Comparison of ENCODE assay signal across 17 cellular contexts in genomic region chr14:103127356-103127755, GRCh38. TPM values are rescaled to one million over a fixed set of nuclear protein-coding genes. Genes with fewer than 3 reads are reported as not detected.
A peak's percentile ranks its signal among the peaks of the same experiment; 100 is the strongest.
DNase-seq lines count a peak whose midpoint lies in the region; ATAC-seq, FAIRE-seq and TF ChIP-seq lines count a peak whose summit lies in the region.
"Had no signal": no experiment of that assay in that cellular context is flagged by ENCODE, and none has a peak within 500 bp of the region (broad histone marks: within the 10 kb centered on the region; RNA-seq: fewer than 3 reads in every experiment).

No MANE protein-coding gene starts in this region.

- H4K5ac ChIP-seq in H1 (ENCODE audit: insufficient read length, low read depth, low read length): no peak overlapping the region

- ATAC-seq in Right ventricle myocardium superior (ENCODE audit: poor library complexity): no peak
- no peak for ATAC-seq in left cardiac atrium
- no peak for ATAC-seq in HG03571 (IDR thresholded peaks at IDR 0.05; ENCODE audit: unreplicated experiment)
- ATAC-seq in HG03565 (IDR thresholded peaks at IDR 0.05; ENCODE audit: unreplicated experiment): no peak

- no peak overlapping the region for H3K4ac ChIP-seq in H1 (replicated peaks; ENCODE audit: insufficient read length, low read depth, low read length)

- peaks cover 0 to 45% (median 36%) of the 10 kb centered on the region in 4 experiments; a peak in 6 of 7 replicates for H3K27me3 ChIP-seq in H1 (replicated peaks in 1 of 4; ENCODE audit: control insufficient read depth in 3 of 4, extremely low read depth in 1 of 4, insufficient read depth in 3 of 4, low read length in 3 of 4)
- peaks cover 61% of the 10 kb centered on the region for H3K27me3 ChIP-seq in neural progenitor cell
- H3K27me3 ChIP-seq in uterus: no peaks in the 10 kb centered on the region

- no peak overlapping the region for H2AFZ ChIP-seq in H1 (ENCODE audit: low read length)
- H2AFZ ChIP-seq in neural progenitor cell (replicated peaks): no peak overlapping the region

- FAIRE-seq in H1 (lab: Jason Lieb, UNC): no peak
- FAIRE-seq: endothelial cell of umbilical vein, islet of Langerhans had no signal

- DNase-seq in Right ventricle myocardium superior (peak; percentile 39), left cardiac atrium (no peak), H1 (ENCODE audit: low read depth in 1 of 2, low spot score in 2 of 2) (peak in 1 of 2 experiments; percentile 70), neural progenitor cell (ENCODE audit: low spot score) (no peak), uterus (peak in 1 of 2 donors; percentile 27), immature natural killer cell (no peak)
- DNase-seq: activated gamma-delta T cell; CD4-positive, alpha-beta T cell; DND-41; stimulated activated CD4-positive, alpha-beta T cell treated with anti-CD3 and anti-CD28 coated beads, Interleukin-4, amount 100 ng/mL, for 1 hour had no signal

- H3K27me3 Mint-ChIP-seq in neural progenitor cell (ENCODE audit: insufficient read depth, low read depth) (peaks cover 19% of the 10 kb centered on the region), immature natural killer cell (ENCODE audit: low read depth in 3 of 3) (peaks cover 0 to 10% (median 0%) of the 10 kb centered on the region in 3 donors)

- peak overlapping the region; percentile 46 for H3K4me3 Mint-ChIP-seq in neural progenitor cell
- no peak overlapping the region for H3K4me3 Mint-ChIP-seq in immature natural killer cell
- H3K4me3 Mint-ChIP-seq: CD4-positive, alpha-beta T cell; T-helper 1 cell treated with Interleukin-12 subunit alpha and Interleukin-12 subunit beta and Interleukin-4 antibody, amounts not matched to agents 30 μg/mL and 1 μg/mL, for 36 hours had no signal

- peak overlapping the region in 1 of 4 experiments; percentile 38; a peak in 1 of 8 replicates for H3K4me3 ChIP-seq in H1 (ENCODE audit: extremely low read depth in 1 of 4, insufficient read depth in 2 of 4, low read depth in 3 of 4, low read length in 4 of 4)
- no peak overlapping the region for H3K4me3 ChIP-seq in neural progenitor cell
- no peak overlapping the region for H3K4me3 ChIP-seq in uterus

- H4K20me1 ChIP-seq in H1 (replicated peaks in 1 of 2; ENCODE audit: control insufficient read depth in 1 of 2, insufficient read depth in 2 of 2, low read length in 2 of 2) (peaks cover 6 to 12% of the 10 kb centered on the region in 2 experiments), neural progenitor cell (ENCODE audit: low read depth) (peaks cover 14% of the 10 kb centered on the region)

- H3K23me2 ChIP-seq in H1 (ENCODE audit: low read depth, low read length): peaks cover 5% of the 10 kb centered on the region; the same call in 1 of the 2 replicates

- H3K27ac Mint-ChIP-seq in neural progenitor cell (no peak overlapping the region), immature natural killer cell (no peak overlapping the region)
- H3K27ac Mint-ChIP-seq: CD4-positive, alpha-beta T cell; mesothelial cell of epicardium; T-helper 1 cell treated with Interleukin-12 subunit alpha and Interleukin-12 subunit beta and Interleukin-4 antibody, amounts not matched to agents 30 μg/mL and 1 μg/mL, for 36 hours had no signal

- no peak overlapping the region for H2BK120ac ChIP-seq in H1 (replicated peaks; ENCODE audit: low read depth, low read length)

- peak overlapping the region; percentile 85 for H4K8ac ChIP-seq in H1 (ENCODE audit: extremely low read depth, insufficient read depth, low read length)

- TF ChIP-seq CTCF in H1 (IDR thresholded peaks at IDR 0.05; ENCODE audit: control extremely low read depth in 1 of 3, insufficient read depth in 1 of 3, low read depth in 1 of 3, low read length in 3 of 3) (no peak), neural progenitor cell (IDR thresholded peaks at IDR 0.05) (no peak), uterus (IDR thresholded peaks at IDR 0.05) (no peak)

- intact Hi-C loops in Right ventricle myocardium superior (cut with DNase I) (no loop called here), left cardiac atrium (cut with DNase I) (no loop called here), uterus (cut with DNase I; ENCODE audit: low total_unique reads) (no loop called here)

- CTCF ChIA-PET in H1 (lab: Charles Lee; ENCODE audit: partially characterized antibody): interaction anchor here (0.6 to 18.4 kb wide), 20 partner anchors 9 to 532 kb away, joined by 3 to 276 read pairs (median 5); no protein-coding TSS in a partner anchor

- no peaks in the 10 kb centered on the region for H3K9me3 Mint-ChIP-seq in neural progenitor cell
- H3K9me3 Mint-ChIP-seq in immature natural killer cell: no peaks in the 10 kb centered on the region
- H3K9me3 Mint-ChIP-seq: CD4-positive, alpha-beta T cell; mesothelial cell of epicardium; T-helper 1 cell treated with Interleukin-12 subunit alpha and Interleukin-12 subunit beta and Interleukin-4 antibody, amounts not matched to agents 30 μg/mL and 1 μg/mL, for 36 hours had no signal

- H3K27ac ChIP-seq in H1 (ENCODE audit: low read depth, low read length) (no peak overlapping the region), neural progenitor cell (no peak overlapping the region), uterus (peak overlapping the region; percentile 47 to 65)

- 62% methylated on average over 19 of the region's 39 CpGs; no CpG with 5 or more reads in 1 of the 2 experiments for WGBS in H1 (ENCODE audit: extremely low coverage in 1 of 2, insufficient coverage in 1 of 2, insufficient read length in 1 of 2, insufficient replicate concordance in 2 of 2, low coverage in 1 of 2, low lambda C conversion rate in 2 of 2, missing lambda C conversion rate in 1 of 2), 2 experiments

- POLR2A ChIA-PET in H1 (lab: Charles Lee; ENCODE audit: partially characterized antibody): interaction anchor here (0.9 to 4.6 kb wide), 9 partner anchors 10 to 395 kb away, joined by 3 to 26 read pairs (median 4); partner anchors contain the start of genes CKB and EIF5

- H3K79me2 ChIP-seq in H1 (ENCODE audit: control insufficient read depth in 1 of 2, insufficient read depth in 2 of 2, low read length in 2 of 2): no peaks in the 10 kb centered on the region
- no peaks in the 10 kb centered on the region for H3K79me2 ChIP-seq in neural progenitor cell (ENCODE audit: low read depth)

- peak overlapping the region; percentile 30 to 56; a peak in 3 of 4 replicates for H3K4me2 ChIP-seq in H1 (ENCODE audit: insufficient read depth in 1 of 2, low read depth in 2 of 2, low read length in 2 of 2)
- H3K4me2 ChIP-seq in neural progenitor cell: peak overlapping the region; percentile 49

- no peak overlapping the region for H2BK20ac ChIP-seq in H1 (ENCODE audit: low read length)

- TF ChIP-seq POLR2A in H1 (IDR thresholded peaks at IDR 0.05; ENCODE audit: control extremely low read depth in 1 of 2, low read depth in 2 of 2, low read length in 2 of 2) (no peak), uterus (IDR thresholded peaks at IDR 0.05) (no peak)

- H3K9ac ChIP-seq in H1 (replicated peaks in 1 of 4; ENCODE audit: extremely low read depth in 1 of 4, low read depth in 3 of 4, low read length in 3 of 4) (no peak overlapping the region), neural progenitor cell (no peak overlapping the region)

- H3K9me3 ChIP-seq in H1 (ENCODE audit: insufficient read depth in 2 of 2, low read depth in 1 of 2, low read length in 1 of 2): no peaks in the 10 kb centered on the region
- H3K9me3 ChIP-seq in neural progenitor cell (ENCODE audit: low read depth): no peaks in the 10 kb centered on the region
- no peaks in the 10 kb centered on the region for H3K9me3 ChIP-seq in uterus

- H4K91ac ChIP-seq in H1 (replicated peaks; ENCODE audit: insufficient read length, low read length): peak overlapping the region; percentile 55

- H3K14ac ChIP-seq in H1 (ENCODE audit: insufficient read length): no peak overlapping the region

- no peak; a peak in 1 of 4 replicates for TF ChIP-seq RAD21 in H1 (IDR thresholded peaks at IDR 0.05 in 1 of 2, conservative IDR thresholded peaks at IDR 0.05 in 1 of 2; ENCODE audit: low read depth in 2 of 2, low read length in 2 of 2)

- no peak overlapping the region for H2BK15ac ChIP-seq in H1 (ENCODE audit: low read length)

- H3K79me1 ChIP-seq in H1 (ENCODE audit: low read depth, low read length): no peaks in the 10 kb centered on the region

- H3F3A ChIP-seq in neural progenitor cell (ENCODE audit: low read depth): peaks cover 21% of the 10 kb centered on the region

- no peak for TF ChIP-seq EP300 in H1 (IDR thresholded peaks at IDR 0.05; ENCODE audit: borderline replicate concordance in 1 of 2, low read depth in 2 of 2, low read length in 2 of 2)

- H2BK5ac ChIP-seq in H1 (ENCODE audit: low read depth, low read length): no peak overlapping the region

- no peaks in the 10 kb centered on the region for H3K36me3 Mint-ChIP-seq in neural progenitor cell
- no peaks in the 10 kb centered on the region for H3K36me3 Mint-ChIP-seq in immature natural killer cell
- H3K36me3 Mint-ChIP-seq: mesothelial cell of epicardium had no signal

- H2AK5ac ChIP-seq in H1 (ENCODE audit: low read depth, low read length): no peak overlapping the region

- H3K4me1 Mint-ChIP-seq in neural progenitor cell: peaks cover 21% of the 10 kb centered on the region
- no peaks in the 10 kb centered on the region for H3K4me1 Mint-ChIP-seq in immature natural killer cell

- H3K4me1 ChIP-seq in H1 (replicated peaks in 1 of 4; ENCODE audit: control insufficient read depth in 3 of 4, insufficient read depth in 4 of 4, low read length in 3 of 4) (peaks cover 0 to 26% (median 17%) of the 10 kb centered on the region in 4 experiments; a peak in 6 of 7 replicates), neural progenitor cell (peaks cover 12% of the 10 kb centered on the region), uterus (peaks cover 0 to 23% of the 10 kb centered on the region in 2 donors)

- peak overlapping the region; percentile 32; the same call in 1 of the 2 replicates for H3K18ac ChIP-seq in H1 (ENCODE audit: extremely low read depth, low read length)

- H3K56ac ChIP-seq in H1 (replicated peaks; ENCODE audit: insufficient read length, low read depth, low read length): no peak overlapping the region

- no peak overlapping the region for H3K23ac ChIP-seq in H1 (ENCODE audit: insufficient read length)

- H3K36me3 ChIP-seq in H1 (ENCODE audit: control insufficient read depth in 2 of 4, insufficient read depth in 4 of 4, low read length in 3 of 4): no peaks in the 10 kb centered on the region; a peak in 2 of 8 replicates
- H3K36me3 ChIP-seq in neural progenitor cell: no peaks in the 10 kb centered on the region
- no peaks in the 10 kb centered on the region for H3K36me3 ChIP-seq in uterus

- peak overlapping the region; percentile 60; the same call in 1 of the 2 replicates for H2BK12ac ChIP-seq in H1 (ENCODE audit: low read depth, low read length)

RNA-seq across cellular contexts. Expression of gene TNFAIP2, which starts 4.1 kb away (rescaled TPM):
- total RNA-seq in Right ventricle myocardium superior (46.7 TPM), left cardiac atrium (10 to 100 TPM; 60.2 to 72.0 TPM), neural progenitor cell (ENCODE audit: low replicate concordance) (5.3 and 14.0 TPM in 2 replicates), uterus (10 to 100 TPM; 29.4 to 81.4 (median 60.6) TPM)
- total RNA-seq in H1 (2021; fragmentation: NEBNext Ultra II Directional; extraction: Animal tissue kit (Norgen Biotek cat#: 25700)): 28.3 and 33.3 TPM in 2 replicates
- polyA plus RNA-seq in H1 (2011; rRNA removed) (34.5 and 37.6 TPM in 2 replicates), immature natural killer cell (1 to 10 TPM in 1 of 3 donors, under 1 TPM in 2; 0.20 to 1.4 (median 0.91) TPM)
- polyA plus RNA-seq in H1 (2011; cell fraction: cytosol; rRNA removed): 24.9 TPM
- 145 TPM for polyA plus RNA-seq in H1 (2011; cell fraction: nucleus; rRNA removed)
- polyA plus RNA-seq in H1 (2012, experiment 1 of 2): 23.2 to 37.9 TPM (median 33.7 TPM) in 4 replicates
- polyA plus RNA-seq in H1 (2012, experiment 2 of 2): 38.1 TPM
- polyA plus RNA-seq in H1 (2013, experiment 1 of 2): 22.4 TPM
- polyA plus RNA-seq in H1 (2013, experiment 2 of 2): 21.9 TPM
- polyA minus RNA-seq in H1 (2011; rRNA and poly(A)+ RNA removed): 14.2 and 16.0 TPM in 2 replicates
- polyA minus RNA-seq in H1 (2011; cell fraction: cytosol; rRNA and poly(A)+ RNA removed): 19.6 TPM
- polyA minus RNA-seq in H1 (2011; cell fraction: nucleus; rRNA and poly(A)+ RNA removed): 16.3 TPM

RNA-seq across cellular contexts. Expression of gene EXOC3L4, which starts 32.8 kb away (rescaled TPM):
- total RNA-seq in Right ventricle myocardium superior: 0.38 TPM
- under 1 TPM; 0.91 to 0.92 TPM for total RNA-seq in left cardiac atrium
- 0.45 TPM in 1 of 2 replicates, not detected in the other for total RNA-seq in H1 (2021; fragmentation: NEBNext Ultra II Directional; extraction: Animal tissue kit (Norgen Biotek cat#: 25700))
- polyA plus RNA-seq in H1 (2011; rRNA removed): 0.24 and 0.57 TPM in 2 replicates
- 0.72 TPM for polyA plus RNA-seq in H1 (2011; cell fraction: cytosol; rRNA removed)
- polyA plus RNA-seq in H1 (2011; cell fraction: nucleus; rRNA removed): 1.8 TPM
- polyA plus RNA-seq in H1 (2012, experiment 1 of 2): 0.53 to 0.60 TPM in 2 of 4 replicates, not detected in the others
- polyA plus RNA-seq in H1 (2012, experiment 2 of 2): 0.47 TPM
- polyA plus RNA-seq in H1 (2013, experiment 1 of 2): 0.20 TPM
- polyA plus RNA-seq in H1 (2013, experiment 2 of 2): 0.13 TPM
- 0.13 TPM in 1 of 2 replicates, not detected in the other for polyA minus RNA-seq in H1 (2011; rRNA and poly(A)+ RNA removed)
- not detected for polyA minus RNA-seq in H1 (2011; cell fraction: cytosol; rRNA and poly(A)+ RNA removed)
- polyA minus RNA-seq in H1 (2011; cell fraction: nucleus; rRNA and poly(A)+ RNA removed): 0.60 TPM
- total RNA-seq in neural progenitor cell (ENCODE audit: low replicate concordance): not detected in 2 replicates
- 1 to 10 TPM in 1 of 4 donors, under 1 TPM in 2, not detected in 1; under 0.01 to 5.6 (median 0.41) TPM for total RNA-seq in uterus
- polyA plus RNA-seq in immature natural killer cell: not detected
- total RNA-seq: A673; CD4-positive, alpha-beta T cell; endothelial cell of umbilical vein; mesothelial cell of epicardium had no signal
- polyA plus RNA-seq: endothelial cell of umbilical vein had no signal

RNA-seq across cellular contexts. Expression of gene LBHD2, which starts 43.3 kb away (rescaled TPM):
- total RNA-seq in Right ventricle myocardium superior: not detected
- under 1 TPM in 1 of 2 donors, not detected in 1; 0.47 TPM for total RNA-seq in left cardiac atrium
- not detected in 2 replicates for total RNA-seq in H1 (2021; fragmentation: NEBNext Ultra II Directional; extraction: Animal tissue kit (Norgen Biotek cat#: 25700))
- polyA plus RNA-seq in H1 (2011; rRNA removed): 0.16 TPM in 1 of 2 replicates, not detected in the other
- not detected for polyA plus RNA-seq in H1 (2011; cell fraction: cytosol; rRNA removed)
- polyA plus RNA-seq in H1 (2011; cell fraction: nucleus; rRNA removed): not detected
- polyA plus RNA-seq in H1 (2012, experiment 1 of 2): not detected in 4 replicates
- not detected for polyA plus RNA-seq in H1 (2012, experiment 2 of 2)
- polyA plus RNA-seq in H1 (2013, experiment 1 of 2): not detected
- polyA plus RNA-seq in H1 (2013, experiment 2 of 2): not detected
- polyA minus RNA-seq in H1 (2011; rRNA and poly(A)+ RNA removed): not detected in 2 replicates
- polyA minus RNA-seq in H1 (2011; cell fraction: cytosol; rRNA and poly(A)+ RNA removed): not detected
- polyA minus RNA-seq in H1 (2011; cell fraction: nucleus; rRNA and poly(A)+ RNA removed): not detected
- not detected in 2 replicates for total RNA-seq in neural progenitor cell (ENCODE audit: low replicate concordance)
- total RNA-seq in uterus: not detected
- polyA plus RNA-seq in immature natural killer cell: not detected
- total RNA-seq: CD4-positive, alpha-beta T cell; endothelial cell of umbilical vein; mesothelial cell of epicardium had no signal
- polyA plus RNA-seq: endothelial cell of umbilical vein had no signal

Comparison
In these comparisons a context has a peak if more than half of its experiments do, and no peak if none do; other contexts are left out.
1. H3K27ac ChIP-seq: peak in uterus (2 of 2); none in H1 (single experiment) and neural progenitor cell (single experiment).